In genomic region chr2:8872821-8873432, GRCh38 we compare ENCODE assay signal across 8 cellular contexts. TPM values are rescaled to one million over a fixed set of nuclear protein-coding genes. Genes with fewer than 3 reads are reported as not detected.
DNase-seq lines count a peak whose midpoint lies in the region; ATAC-seq, FAIRE-seq and TF ChIP-seq lines count a peak whose summit lies in the region.

No MANE protein-coding gene starts in this region.

- H3K4me2 ChIP-seq in hepatocyte, result no peak overlapping the region

- FAIRE-seq in TTC549 (lab: Jason Lieb, UNC), result peak; percentile 93

- no peaks in the 10 kb centered on the region for H4K20me1 ChIP-seq in hepatocyte (ENCODE audit: insufficient read depth, poor library complexity, severe bottlenecking)

- no peaks in the 10 kb centered on the region for H3K36me3 Mint-ChIP-seq in natural killer cell
- no peaks in the 10 kb centered on the region for H3K36me3 Mint-ChIP-seq in natural killer cell treated with Interleukin-12 subunit alpha and Interleukin-12 subunit beta and Interleukin-15 and Interleukin-18, amount 100 ng/mL, for 72 hours
- peaks cover 7% of the 10 kb centered on the region for H3K36me3 Mint-ChIP-seq in type B pancreatic cell

- DNase-seq in natural killer cell (no peak), NCI-H1417 treated with DMSO at 0.1 percent for 48 hours (lab: John Stamatoyannopoulos, UW) (peak; percentile 59), hepatocyte (ENCODE audit: low spot score) (peak; percentile 76), type B pancreatic cell (ENCODE audit: extremely low spot score, unreplicated experiment) (no peak), omental fat pad (ENCODE audit: low spot score) (no peak)
- DNase-seq in natural killer cell treated with Interleukin-12 subunit alpha and Interleukin-12 subunit beta and Interleukin-15 and Interleukin-18, amount 100 ng/mL, for 72 hours (ENCODE audit: low spot score), result no peak

- no peaks in the 10 kb centered on the region for H3K4me1 ChIP-seq in hepatocyte (ENCODE audit: insufficient read depth)

- H3K4me3 Mint-ChIP-seq in natural killer cell (no peak overlapping the region), type B pancreatic cell (no peak overlapping the region)
- H3K4me3 Mint-ChIP-seq in natural killer cell treated with Interleukin-12 subunit alpha and Interleukin-12 subunit beta and Interleukin-15 and Interleukin-18, amount 100 ng/mL, for 72 hours, result no peak overlapping the region

- H3K9me3 Mint-ChIP-seq in natural killer cell (no peaks in the 10 kb centered on the region), type B pancreatic cell (no peaks in the 10 kb centered on the region)
- no peaks in the 10 kb centered on the region for H3K9me3 Mint-ChIP-seq in natural killer cell treated with Interleukin-12 subunit alpha and Interleukin-12 subunit beta and Interleukin-15 and Interleukin-18, amount 100 ng/mL, for 72 hours

- H3K36me3 ChIP-seq in hepatocyte (replicated peaks; ENCODE audit: insufficient read depth, low read depth), result no peaks in the 10 kb centered on the region

- no peak overlapping the region for H3K27ac ChIP-seq in hepatocyte

- H3K79me2 ChIP-seq in hepatocyte, result no peaks in the 10 kb centered on the region

- H3K27me3 ChIP-seq in hepatocyte, result no peaks in the 10 kb centered on the region

- H3K9me2 ChIP-seq in hepatocyte (replicated peaks; ENCODE audit: insufficient read depth), result no peaks in the 10 kb centered on the region

- H3K27ac Mint-ChIP-seq in natural killer cell (no peak overlapping the region), type B pancreatic cell (no peak overlapping the region)
- no peak overlapping the region for H3K27ac Mint-ChIP-seq in natural killer cell treated with Interleukin-12 subunit alpha and Interleukin-12 subunit beta and Interleukin-15 and Interleukin-18, amount 100 ng/mL, for 72 hours

- H3K4me1 Mint-ChIP-seq in natural killer cell, result no peaks in the 10 kb centered on the region
- H3K4me1 Mint-ChIP-seq in natural killer cell treated with Interleukin-12 subunit alpha and Interleukin-12 subunit beta and Interleukin-15 and Interleukin-18, amount 100 ng/mL, for 72 hours (ENCODE audit: low read depth in 2 of 2), result no peaks in the 10 kb centered on the region
- H3K4me1 Mint-ChIP-seq in type B pancreatic cell (ENCODE audit: unreplicated experiment), result peaks cover 9% of the 10 kb centered on the region

- WGBS in hepatocyte (ENCODE audit: low lambda C conversion rate, missing lambda C conversion rate), result 50% methylated on average over 11 of the region's 11 CpGs

- ATAC-seq in natural killer cell, result no peak
- no peak for ATAC-seq in natural killer cell treated with Interleukin-12 subunit alpha and Interleukin-12 subunit beta and Interleukin-15 and Interleukin-18, amount 100 ng/mL, for 72 hours
- no peak for ATAC-seq in GM21717 (IDR thresholded peaks at IDR 0.05; ENCODE audit: unreplicated experiment)
- no peak for ATAC-seq in omental fat pad (ENCODE audit: low FRiP score)

- H3K4me3 ChIP-seq in hepatocyte, result no peak overlapping the region

- peak; percentile 20 for TF ChIP-seq CTCF in natural killer cell (IDR thresholded peaks at IDR 0.05)
- peak; percentile 62 for TF ChIP-seq CTCF in hepatocyte (IDR thresholded peaks at IDR 0.05; ENCODE audit: poor library complexity)
- peak; percentile 81 for TF ChIP-seq CTCF in type B pancreatic cell (conservative IDR thresholded peaks at IDR 0.05)
- peak in 1 of 3 donors; percentile 7 for TF ChIP-seq CTCF in omental fat pad (IDR thresholded peaks at IDR 0.05)

- intact Hi-C loops in natural killer cell (cut with micrococcal nuclease), result no loop called here

- H3K9me3 ChIP-seq in hepatocyte (ENCODE audit: low read depth), result no peaks in the 10 kb centered on the region

- H3K27me3 Mint-ChIP-seq in natural killer cell (ENCODE audit: low read depth in 2 of 2) (no peaks in the 10 kb centered on the region), type B pancreatic cell (no peaks in the 10 kb centered on the region)
- H3K27me3 Mint-ChIP-seq in natural killer cell treated with Interleukin-12 subunit alpha and Interleukin-12 subunit beta and Interleukin-15 and Interleukin-18, amount 100 ng/mL, for 72 hours, result no peaks in the 10 kb centered on the region

- no peak overlapping the region for H2AFZ ChIP-seq in hepatocyte

RNA-seq across cellular contexts. Expression of gene KIDINS220, which starts 35.5 kb away (rescaled TPM):
- total RNA-seq in natural killer cell, result 10 to 100 TPM; 54.1 to 84.2 (median 71.5) TPM
- total RNA-seq in natural killer cell treated with Interleukin-12 subunit alpha and Interleukin-12 subunit beta and Interleukin-15 and Interleukin-18, amount 100 ng/mL, for 72 hours, result 10 to 100 TPM; 39.1 to 43.8 TPM
- total RNA-seq in hepatocyte, result 74.5 and 77.5 TPM in 2 replicates
- 23.5 and 24.2 TPM in 2 replicates for polyA plus RNA-seq in hepatocyte
- 63.2 and 73.1 TPM in 2 replicates for total RNA-seq in type B pancreatic cell (ENCODE audit: low replicate concordance)
- total RNA-seq in omental fat pad, result 10 to 100 TPM; 59.5 to 98.0 (median 66.5) TPM

Comparison
In these comparisons a context has a peak if more than half of its experiments do, and no peak if none do; other contexts are left out.
1. DNase-seq: peak in NCI-H1417 treated with DMSO at 0.1 percent for 48 hours (single experiment) and hepatocyte (single experiment); none in natural killer cell (single experiment), natural killer cell treated with Interleukin-12 subunit alpha and Interleukin-12 subunit beta and Interleukin-15 and Interleukin-18, amount 100 ng/mL, for 72 hours (single experiment), type B pancreatic cell (single experiment) and omental fat pad (single experiment).